18 cellular contexts compared by ENCODE assay signal in the genomic region with DNA sequence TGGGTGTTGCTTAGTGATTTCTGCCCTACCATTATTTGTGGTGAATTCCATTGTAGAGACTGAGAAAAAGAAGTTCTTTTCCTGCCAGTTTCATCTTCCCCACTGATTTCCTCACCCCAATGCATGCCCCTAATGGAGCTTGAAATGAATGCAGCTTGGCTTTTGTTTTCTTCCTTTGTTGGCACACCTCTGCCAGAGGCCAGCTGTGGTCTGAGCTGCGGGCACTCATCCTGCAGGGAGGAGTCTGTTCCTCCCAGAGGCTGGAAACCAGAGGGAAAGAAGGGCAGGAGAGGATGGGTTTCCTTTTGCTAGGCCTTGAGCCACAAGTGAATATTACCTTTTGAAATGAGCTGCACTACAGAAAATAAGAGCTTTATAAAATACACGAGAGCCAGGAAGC. TPM values are rescaled to one million over a fixed set of nuclear protein-coding genes. Genes with fewer than 3 reads are reported as not detected.
A peak's percentile ranks its signal among the peaks of the same experiment; 100 is the strongest.
DNase-seq lines count a peak whose midpoint lies in the region; TF ChIP-seq lines count a peak whose summit lies in the region.
"Had no signal": no experiment of that assay in that cellular context is flagged by ENCODE, and none has a peak within 500 bp of the region (broad histone marks: within the 10 kb centered on the region; RNA-seq: fewer than 3 reads in every experiment).

No MANE protein-coding gene starts in this region.

- peaks cover 8 to 30% of the 10 kb centered on the region in 2 experiments for H3K27me3 ChIP-seq in mesenchymal stem cell (ENCODE audit: control insufficient read depth in 1 of 2, insufficient read depth in 1 of 2, low read length in 2 of 2)

- TF ChIP-seq CTCF in AG10803 (conservative IDR thresholded peaks at IDR 0.05; ENCODE audit: low read length), result no peak

- no peaks in the 10 kb centered on the region for H3K79me1 ChIP-seq in mesenchymal stem cell (replicated peaks; ENCODE audit: low read length, poor library complexity, severe bottlenecking)

- H3K27ac ChIP-seq in mesenchymal stem cell (ENCODE audit: low read length, poor library complexity, severe bottlenecking), result no peak overlapping the region
- H3K27ac ChIP-seq: C4-2B, PC-9, SJCRH30 had no signal

- no peaks in the 10 kb centered on the region for H3K4me1 ChIP-seq in mesenchymal stem cell (ENCODE audit: control insufficient read depth, insufficient read depth, low read depth, low read length)
- H3K4me1 ChIP-seq: SJCRH30 had no signal

- H2AFZ ChIP-seq in mesenchymal stem cell (ENCODE audit: low read depth, low read length), result no peak overlapping the region
- H2AFZ ChIP-seq: PC-9 had no signal

- no peak overlapping the region for H2AK5ac ChIP-seq in mesenchymal stem cell (ENCODE audit: low read length, severe bottlenecking)

- H3K9me3 ChIP-seq in mesenchymal stem cell (ENCODE audit: control insufficient read depth, low read length), result peaks cover 1% of the 10 kb centered on the region
- H3K9me3 ChIP-seq: SJCRH30 had no signal

- no peak overlapping the region for H3K4ac ChIP-seq in mesenchymal stem cell (ENCODE audit: low read depth in 1 of 2, low read length in 2 of 2)

- H3K4me3 ChIP-seq in AG10803 (ENCODE audit: low read length), result no peak overlapping the region
- H3K4me3 ChIP-seq in mesenchymal stem cell (ENCODE audit: insufficient read depth in 1 of 2, low read depth in 1 of 2, low read length in 2 of 2), result no peak overlapping the region
- H3K4me3 ChIP-seq: K562, PC-9, SJCRH30 had no signal

- H3K36me3 ChIP-seq in mesenchymal stem cell (ENCODE audit: control insufficient read depth in 1 of 2, insufficient read depth in 2 of 2, low read depth in 1 of 2, low read length in 2 of 2), result no peaks in the 10 kb centered on the region
- H3K36me3 ChIP-seq: SJCRH30 had no signal

- H3K14ac ChIP-seq in mesenchymal stem cell (ENCODE audit: low read length in 2 of 2), result no peak overlapping the region

- H2BK5ac ChIP-seq in mesenchymal stem cell (ENCODE audit: low read depth, low read length, poor library complexity, severe bottlenecking), result no peak overlapping the region

- H3K18ac ChIP-seq in mesenchymal stem cell (ENCODE audit: low read depth in 1 of 2, low read length in 2 of 2), result no peak overlapping the region

- no peak overlapping the region for H3K9ac ChIP-seq in mesenchymal stem cell (ENCODE audit: low read length)

- DNase-seq in AG10803 (ENCODE audit: low read depth) (peak; percentile 16), Daoy (ENCODE audit: low read depth) (peak; percentile 42), NCI-H69 (lab: John Stamatoyannopoulos, UW) (peak; percentile 10), myocyte (ENCODE audit: low read depth) (peak; percentile 71), mesenchymal stem cell (no peak), GM19240 (ENCODE audit: insufficient read length, low spot score) (no peak)
- DNase-seq in stimulated activated CD4-positive, alpha-beta T cell treated with anti-CD3 and anti-CD28 coated beads, Interleukin-15, amount 100 ng/mL, for 24 hours, result no peak
- DNase-seq: AML-193, GF-D8, NCI-H1417 treated with DMSO at 0.1 percent for 48 hours, NCI-H187 treated with DMSO at 0.1 percent for 48 hours, NCI-H2171 treated with DMSO at 0.1 percent for 48 hours, NCI-H446 treated with DMSO at 0.1 percent for 48 hours, PC-9, SJCRH30 had no signal

- H3K23ac ChIP-seq in mesenchymal stem cell (ENCODE audit: low read length in 2 of 2), result no peak overlapping the region

- no peak overlapping the region for H2BK15ac ChIP-seq in mesenchymal stem cell (ENCODE audit: low read depth, poor library complexity, severe bottlenecking)

- H2BK12ac ChIP-seq in mesenchymal stem cell (ENCODE audit: low read length in 2 of 2), result no peak overlapping the region

- H4K91ac ChIP-seq in mesenchymal stem cell (ENCODE audit: low read length), result no peak overlapping the region

- no peak overlapping the region for H2BK120ac ChIP-seq in mesenchymal stem cell (ENCODE audit: low read depth, low read length)

- WGBS in mesenchymal stem cell, result 76% methylated on average over 2 of the region's 2 CpGs

- no peak overlapping the region for H3K4me2 ChIP-seq in mesenchymal stem cell (ENCODE audit: low read length, poor library complexity, severe bottlenecking)
- H3K4me2 ChIP-seq: PC-9 had no signal

- no peak overlapping the region for H4K8ac ChIP-seq in mesenchymal stem cell (ENCODE audit: low read length)

RNA-seq across cellular contexts. Expression of gene ST8SIA2, which starts 9.3 kb away (rescaled TPM):
- total RNA-seq in Daoy (2014; rRNA removed; shearing (Covaris generic)), result 2.9 and 6.4 TPM in 2 replicates
- total RNA-seq in myocyte, result 28.6 and 30.8 TPM in 2 replicates
- polyA plus RNA-seq in myocyte (2012), result 25.6 TPM
- 0.03 TPM for polyA plus RNA-seq in mesenchymal stem cell (2013, experiment 1 of 2)
- polyA plus RNA-seq in mesenchymal stem cell (2013, experiment 2 of 2), result 0.04 TPM
- total RNA-seq: K562; PC-9; T-helper 1 cell treated with Interleukin-12 subunit alpha and Interleukin-12 subunit beta and Interleukin-4 antibody, amounts not matched to agents 30 ng/mL and 1 ng/mL, for 36 hours had no signal
- polyA plus RNA-seq: K562 had no signal

Comparison
In these comparisons a context has a peak if more than half of its experiments do, and no peak if none do; other contexts are left out.
1. DNase-seq: peak in AG10803 (single experiment), Daoy (single experiment), NCI-H69 (single experiment) and myocyte (single experiment); none in stimulated activated CD4-positive, alpha-beta T cell treated with anti-CD3 and anti-CD28 coated beads, Interleukin-15, amount 100 ng/mL, for 24 hours (single experiment), mesenchymal stem cell (single experiment) and GM19240 (single experiment).